8 cellular contexts compared by ENCODE assay signal in genomic region chr5:177351392-177352329, GRCh38. TPM values are rescaled to one million over a fixed set of nuclear protein-coding genes. Genes with fewer than 3 reads are reported as not detected.
DNase-seq lines count a peak whose midpoint lies in the region; ATAC-seq and TF ChIP-seq lines count a peak whose summit lies in the region.

LMAN2 (minus strand) TSS chr5:177351668; CDS start chr5:177351647, 21 bp downstream.

- H3K36me3 Mint-ChIP-seq in activated naive CD4-positive, alpha-beta T cell treated with anti-CD3 and anti-CD28 coated beads, Interleukin-2, amount 50 U/mL, for 24 hours, result peaks cover 3% of the 10 kb centered on the region

- DNase-seq in GM04504 (ENCODE audit: low read depth) (peak; percentile 94), NCI-H1092 (lab: John Stamatoyannopoulos, UW) (peak; percentile 83), glomerular visceral epithelial cell (ENCODE audit: extremely low spot score) (peak; percentile 94), osteoblast (ENCODE audit: insufficient read length, low spot score, missing footprints) (peak; percentile 99), thoracic aorta (ENCODE audit: low spot score) (peak; percentile 79)

- H3K4me2 ChIP-seq in osteoblast (ENCODE audit: insufficient read depth, low read length), result peak within 1 kb of the TSS; percentile 86

- H3K27ac ChIP-seq in osteoblast (ENCODE audit: low read depth, low read length) (peak within 1 kb of the TSS; percentile 97), thoracic aorta (peak within 1 kb of the TSS; percentile 90 to 94)

- peak within 1 kb of the TSS; percentile 99 for H3K4me3 Mint-ChIP-seq in activated naive CD4-positive, alpha-beta T cell treated with anti-CD3 and anti-CD28 coated beads, Interleukin-2, amount 50 U/mL, for 24 hours

- peaks cover 63% of the 10 kb centered on the region for H3K4me1 Mint-ChIP-seq in activated naive CD4-positive, alpha-beta T cell treated with anti-CD3 and anti-CD28 coated beads, Interleukin-2, amount 50 U/mL, for 24 hours

- peak within 1 kb of the TSS; percentile 99 for H2AFZ ChIP-seq in osteoblast (ENCODE audit: low read length)

- peaks cover 6% of the 10 kb centered on the region for H4K20me1 ChIP-seq in osteoblast (ENCODE audit: insufficient read depth, low read length)

- peaks cover 3% of the 10 kb centered on the region for H3K36me3 ChIP-seq in osteoblast (ENCODE audit: insufficient read depth, low read length)
- peaks cover 5% of the 10 kb centered on the region for H3K36me3 ChIP-seq in thoracic aorta

- no peaks in the 10 kb centered on the region for H3K27me3 ChIP-seq in osteoblast (ENCODE audit: insufficient read depth, low read length)
- H3K27me3 ChIP-seq in thoracic aorta (replicated peaks; ENCODE audit: insufficient read depth), result no peaks in the 10 kb centered on the region

- peak within 1 kb of the TSS; percentile 100 for H3K27ac Mint-ChIP-seq in activated naive CD4-positive, alpha-beta T cell treated with anti-CD3 and anti-CD28 coated beads, Interleukin-2, amount 50 U/mL, for 24 hours

- peaks cover 45% of the 10 kb centered on the region for H3K79me2 ChIP-seq in osteoblast (ENCODE audit: insufficient read depth, low read length)

- H3K4me1 ChIP-seq in osteoblast (ENCODE audit: insufficient read depth, low read length) (peaks cover 15% of the 10 kb centered on the region), thoracic aorta (ENCODE audit: control insufficient read depth in 1 of 2, low read depth in 2 of 2) (peaks cover 18 to 44% of the 10 kb centered on the region in 2 donors)

- H3K4me3 ChIP-seq in osteoblast (ENCODE audit: insufficient read depth, low read length), result peak within 1 kb of the TSS; percentile 98
- peak within 1 kb of the TSS; percentile 82 for H3K4me3 ChIP-seq in thoracic aorta

- H3K9me3 ChIP-seq in osteoblast (ENCODE audit: low read depth, low read length), result no peaks in the 10 kb centered on the region
- no peaks in the 10 kb centered on the region for H3K9me3 ChIP-seq in thoracic aorta

- no peaks in the 10 kb centered on the region for H3K9me3 Mint-ChIP-seq in activated naive CD4-positive, alpha-beta T cell treated with anti-CD3 and anti-CD28 coated beads, Interleukin-2, amount 50 U/mL, for 24 hours

- H3K27me3 Mint-ChIP-seq in activated naive CD4-positive, alpha-beta T cell treated with anti-CD3 and anti-CD28 coated beads, Interleukin-2, amount 50 U/mL, for 24 hours, result no peaks in the 10 kb centered on the region

- TF ChIP-seq CTCF in osteoblast (IDR thresholded peaks at IDR 0.05; ENCODE audit: extremely low read depth, low read depth, low read length) (no peak), thoracic aorta (IDR thresholded peaks at IDR 0.05) (no peak)

- ATAC-seq in HG02588 (IDR thresholded peaks at IDR 0.05; ENCODE audit: unreplicated experiment) (peak; percentile 92), SK-N-SH treated with all-trans-retinoic acid at 6 μM for 48 hours (peak; percentile 100), thoracic aorta (ENCODE audit: insufficient number of reproducible peaks, low FRiP score, low read depth) (peak; percentile 97)

TF ChIP-seq in SK-N-SH treated with all-trans-retinoic acid at 6 μM for 48 hours, 23 proteins besides CTCF, POLR2A, EP300 and RAD21:
- TF ChIP-seq GLIS3 (CRISPR knock-in tag; IDR thresholded peaks at IDR 0.05) (no peak), BACH2 (CRISPR knock-in tag; IDR thresholded peaks at IDR 0.05; ENCODE audit: borderline replicate concordance) (no peak), ZC3H10 (CRISPR knock-in tag; IDR thresholded peaks at IDR 0.05) (no peak), ESRRG (CRISPR knock-in tag; IDR thresholded peaks at IDR 0.05) (no peak), ZFP3 (CRISPR knock-in tag; IDR thresholded peaks at IDR 0.05) (no peak; the same call in 1 of the 2 replicates), PPARA (CRISPR knock-in tag; IDR thresholded peaks at IDR 0.05; ENCODE audit: borderline replicate concordance) (no peak), PATZ1 (CRISPR knock-in tag; IDR thresholded peaks at IDR 0.05; ENCODE audit: borderline replicate concordance) (no peak), ZNF565 (CRISPR knock-in tag; conservative IDR thresholded peaks at IDR 0.05; ENCODE audit: low read depth) (no peak), TSHZ2 (CRISPR knock-in tag; IDR thresholded peaks at IDR 0.05) (no peak), CSRNP3 (CRISPR knock-in tag; IDR thresholded peaks at IDR 0.05) (no peak), ZNF70 (CRISPR knock-in tag; IDR thresholded peaks at IDR 0.05) (no peak), ZNF8 (CRISPR knock-in tag; IDR thresholded peaks at IDR 0.05) (no peak), TOX (CRISPR knock-in tag; IDR thresholded peaks at IDR 0.05; ENCODE audit: borderline replicate concordance) (no peak)

RNA-seq across cellular contexts. Expression of gene LMAN2, which starts in this region (rescaled TPM):
- total RNA-seq in osteoblast (295 and 356 TPM in 2 replicates), thoracic aorta (100 to 1,000 TPM; 159 to 167 TPM)

Comparison
In these comparisons a context has a peak if more than half of its experiments do, and no peak if none do; other contexts are left out.
1. Peak in every context shown above with its lines: DNase-seq, ATAC-seq, H3K4me3 ChIP-seq and H3K27ac ChIP-seq.